Comparison of ENCODE assay signal across 8 cellular contexts in genomic region chr3:50350213-50350526, GRCh38. TPM values are rescaled to one million over a fixed set of nuclear protein-coding genes. Genes with fewer than 3 reads are reported as not detected.
DNase-seq lines count a peak whose midpoint lies in the region; ATAC-seq and TF ChIP-seq lines count a peak whose summit lies in the region.

No MANE protein-coding gene starts in this region.

- CTCF ChIA-PET in Caco-2 (lab: Charles Lee) (interaction anchor here (0.5 to 2.2 kb wide), 9 partner anchors 13 to 219 kb away, joined by 3 to 10 read pairs (median 4); partner anchors contain the start of genes GNAI2 and HEMK1), PC-9 (lab: Charles Lee) (interaction anchor here (0.8 to 2.3 kb wide), 3 partner anchors 13 to 192 kb away, joined by 3 to 6 read pairs (median 5); no protein-coding TSS in a partner anchor)

- TSS peak; percentile 43 for BruUV-seq in Caco-2 (replicated peaks; lab: Mats Ljungman, UMichigan)
- TSS peak; percentile 14 for BruUV-seq in PC-9 (replicated peaks; lab: Mats Ljungman, UMichigan)

- H3K4me3 Mint-ChIP-seq in Caco-2 (ENCODE audit: unreplicated experiment): peak overlapping the region; percentile 76
- H3K4me3 Mint-ChIP-seq in osteocyte (ENCODE audit: unreplicated experiment): peak overlapping the region; percentile 95

- no peaks in the 10 kb centered on the region for H3K27me3 Mint-ChIP-seq in Caco-2 (ENCODE audit: insufficient read depth, unreplicated experiment)
- no peaks in the 10 kb centered on the region for H3K27me3 Mint-ChIP-seq in osteocyte (ENCODE audit: unreplicated experiment)

- H3K36me3 Mint-ChIP-seq in Caco-2 (ENCODE audit: insufficient read depth, unreplicated experiment): peaks cover 29% of the 10 kb centered on the region
- peaks cover 5% of the 10 kb centered on the region for H3K36me3 Mint-ChIP-seq in osteocyte (ENCODE audit: unreplicated experiment)

- POLR2A ChIA-PET in Caco-2 (lab: Charles Lee): interaction anchor here (0.6 to 2.5 kb wide), 7 partner anchors 13 to 1834 kb away, joined by 3 to 42 read pairs (median 7); partner anchors contain the start of genes IFRD2, MANF and TUSC2
- POLR2A ChIA-PET in PC-9 (lab: Charles Lee; ENCODE audit: unreplicated experiment): interaction anchor here (0.6 to 0.9 kb wide), 4 partner anchors 10 to 252 kb away, joined by 3 to 7 read pairs (median 4); no protein-coding TSS in a partner anchor

- H3K9me3 Mint-ChIP-seq in Caco-2 (ENCODE audit: unreplicated experiment): no peaks in the 10 kb centered on the region
- H3K9me3 Mint-ChIP-seq in osteocyte (ENCODE audit: unreplicated experiment): no peaks in the 10 kb centered on the region

- DNase-seq in Caco-2 (no peak), PC-9 (no peak), epithelial cell of esophagus (ENCODE audit: low read depth) (no peak), osteocyte (ENCODE audit: extremely low spot score, unreplicated experiment) (no peak), D341Med (ENCODE audit: low spot score) (no peak), kidney glomerular epithelial cell (lab: John Stamatoyannopoulos, UW) (no peak)

- H3K4me1 Mint-ChIP-seq in Caco-2 (ENCODE audit: low read depth, unreplicated experiment) (peaks cover 13% of the 10 kb centered on the region), osteocyte (ENCODE audit: unreplicated experiment) (peaks cover 25% of the 10 kb centered on the region)

- H3K9me3 ChIP-seq in Caco-2 (no peaks in the 10 kb centered on the region), PC-9 (ENCODE audit: insufficient read depth, low read depth) (no peaks in the 10 kb centered on the region)

- H3K27me3 ChIP-seq in Caco-2 (replicated peaks; ENCODE audit: control insufficient read depth, insufficient read depth, low read length) (no peaks in the 10 kb centered on the region), PC-9 (ENCODE audit: insufficient read depth, low read depth) (no peaks in the 10 kb centered on the region)

- H3K79me2 ChIP-seq in PC-9 (ENCODE audit: low read depth): peaks cover 16% of the 10 kb centered on the region; the same call in 1 of the 2 replicates

- H3K4me2 ChIP-seq in PC-9: peak overlapping the region; percentile 97

- ATAC-seq in GM21367 (IDR thresholded peaks at IDR 0.05; ENCODE audit: unreplicated experiment) (no peak), GM19455 (IDR thresholded peaks at IDR 0.05; ENCODE audit: unreplicated experiment) (no peak)

- no peaks in the 10 kb centered on the region for H3K9me2 ChIP-seq in PC-9 (ENCODE audit: insufficient read depth)

- H4K20me1 ChIP-seq in PC-9 (ENCODE audit: insufficient read depth): peaks cover under 1% of the 10 kb centered on the region; the same call in 1 of the 2 replicates

- H2AFZ ChIP-seq in PC-9: peak overlapping the region; percentile 89

- H3K4me1 ChIP-seq in Caco-2 (peaks cover 3% of the 10 kb centered on the region; the same call in 1 of the 2 replicates), PC-9 (replicated peaks; ENCODE audit: insufficient read depth) (peaks cover 17% of the 10 kb centered on the region; the same call in 1 of the 2 replicates)

- H3K4me3 ChIP-seq in Caco-2 (ENCODE audit: low read depth, low read length) (peak overlapping the region; percentile 91), PC-9 (peak overlapping the region; percentile 79), epithelial cell of esophagus (ENCODE audit: low read length) (peak overlapping the region; percentile 88)

- no peak overlapping the region for H3K27ac ChIP-seq in PC-9

- peaks cover 2% of the 10 kb centered on the region; the same call in 1 of the 2 replicates for H3K36me3 ChIP-seq in Caco-2 (ENCODE audit: control insufficient read depth, insufficient read depth, low read length)
- no peaks in the 10 kb centered on the region for H3K36me3 ChIP-seq in PC-9 (ENCODE audit: low read depth)

- H3K27ac Mint-ChIP-seq in Caco-2 (ENCODE audit: unreplicated experiment): peak overlapping the region; percentile 81
- H3K27ac Mint-ChIP-seq in osteocyte (ENCODE audit: unreplicated experiment): peak overlapping the region; percentile 98

- H3F3A ChIP-seq in PC-9 (ENCODE audit: insufficient read depth, low read depth): peaks cover 9% of the 10 kb centered on the region; the same call in 1 of the 2 replicates

- TF ChIP-seq CTCF in Caco-2 (IDR thresholded peaks at IDR 0.05; ENCODE audit: insufficient read depth in 1 of 2, low read depth in 1 of 2, low read length in 1 of 2, severe bottlenecking in 1 of 2, unreplicated experiment in 1 of 2): no peak
- no peak for TF ChIP-seq CTCF in PC-9 (conservative IDR thresholded peaks at IDR 0.05)
- no peak for TF ChIP-seq CTCF in epithelial cell of esophagus (IDR thresholded peaks at IDR 0.05; ENCODE audit: insufficient read depth, low read depth, low read length, missing control alignments)
- no peak for TF ChIP-seq CTCF in osteocyte (IDR thresholded peaks at IDR 0.05)

- intact Hi-C loops in Caco-2 (cut with micrococcal nuclease; ENCODE audit: unreplicated experiment) (loop anchor here (5.0 kb wide), 1 partner anchor 262 kb away; the partner anchor contains the start of gene CISH), PC-9 (cut with micrococcal nuclease; ENCODE audit: unreplicated experiment) (loop anchor here (2.0 kb wide), 1 partner anchor 263 kb away; no protein-coding TSS in a partner anchor)

RNA-seq across cellular contexts. Expression of gene NPRL2, which starts 0.4 kb away (rescaled TPM):
- total RNA-seq in Caco-2 (2022): 23.7 and 29.8 TPM in 2 replicates
- 24.1 and 25.4 TPM in 2 replicates for total RNA-seq in PC-9 (2021)
- 21.0 and 25.9 TPM in 2 replicates for total RNA-seq in osteocyte

RNA-seq across cellular contexts. Expression of gene CYB561D2, which starts 0.5 kb away (rescaled TPM):
- total RNA-seq in Caco-2 (2022) (21.2 and 21.4 TPM in 2 replicates), PC-9 (2021) (15.7 and 19.3 TPM in 2 replicates), osteocyte (17.2 and 18.2 TPM in 2 replicates)

RNA-seq across cellular contexts. Expression of gene ZMYND10, which starts 4.6 kb away (rescaled TPM):
- total RNA-seq in Caco-2 (2022) (0.23 and 0.29 TPM in 2 replicates), PC-9 (2021) (4.4 and 8.7 TPM in 2 replicates), osteocyte (0.50 and 1.6 TPM in 2 replicates)

RNA-seq across cellular contexts. Expression of gene TMEM115, which starts 9.2 kb away (rescaled TPM):
- total RNA-seq in Caco-2 (2022) (23.9 TPM in 2 replicates), PC-9 (2021) (35.2 and 43.5 TPM in 2 replicates), osteocyte (63.2 and 69.0 TPM in 2 replicates)

RNA-seq across cellular contexts. Expression of gene RASSF1, which starts 9.5 kb away (rescaled TPM):
- total RNA-seq in Caco-2 (2022) (26.7 and 28.1 TPM in 2 replicates), PC-9 (2021) (15.9 and 17.7 TPM in 2 replicates), osteocyte (12.8 and 13.7 TPM in 2 replicates)
